In genomic region chr12:20546267-20546666, GRCh38 we compare ENCODE assay signal across 18 cellular contexts.
DNase-seq lines count a peak whose midpoint lies in the region; ATAC-seq and TF ChIP-seq lines count a peak whose summit lies in the region.
"Had no signal": no experiment of that assay in that cellular context is flagged by ENCODE, and none has a peak within 500 bp of the region (broad histone marks: within the 10 kb centered on the region; RNA-seq: fewer than 3 reads in every experiment).

No MANE protein-coding gene starts in this region.

- 65% methylated on average over 4 of the region's 4 CpGs for WGBS in SK-N-SH (ENCODE audit: low lambda C conversion rate)
- 69 to 70% methylated on average over 4 of the region's 4 CpGs for WGBS in sigmoid colon, 2 donors

- peaks cover 17% of the 10 kb centered on the region for H3F3A ChIP-seq in SK-N-SH (replicated peaks; ENCODE audit: insufficient read depth)

- H3K9me2 ChIP-seq in SK-N-SH = no peaks in the 10 kb centered on the region

- no peak overlapping the region for H3K4me3 Mint-ChIP-seq in nephron
- no peak overlapping the region for H3K4me3 Mint-ChIP-seq in natural killer cell
- H3K4me3 Mint-ChIP-seq: CD4-positive, alpha-beta memory T cell; HFFc6 had no signal

- peaks cover 15 to 26% of the 10 kb centered on the region in 2 experiments; a peak in 3 of 4 replicates for H3K4me1 ChIP-seq in SK-N-SH (ENCODE audit: control insufficient read depth in 1 of 2, insufficient read depth in 2 of 2, low read depth in 1 of 2, low read length in 1 of 2)
- peaks cover 0 to 40% (median 28%) of the 10 kb centered on the region in 4 donors for H3K4me1 ChIP-seq in sigmoid colon
- H3K4me1 ChIP-seq: HAP-1 had no signal

- H3K4me3 ChIP-seq in SK-N-SH (ENCODE audit: low read depth in 2 of 2, low read length in 1 of 2) (no peak overlapping the region), sigmoid colon (no peak overlapping the region)
- H3K4me3 ChIP-seq: HAP-1 had no signal

- no peaks in the 10 kb centered on the region for H3K27me3 ChIP-seq in SK-N-SH (ENCODE audit: insufficient read depth)
- no peaks in the 10 kb centered on the region for H3K27me3 ChIP-seq in sigmoid colon

- TF ChIP-seq RAD21 in SK-N-SH (IDR thresholded peaks at IDR 0.05; ENCODE audit: low read length) = no peak

- H3K36me3 Mint-ChIP-seq in nephron (ENCODE audit: low read depth) (no peaks in the 10 kb centered on the region), natural killer cell (no peaks in the 10 kb centered on the region)
- H3K36me3 Mint-ChIP-seq: CD4-positive, alpha-beta memory T cell had no signal

- H3K4me1 Mint-ChIP-seq in nephron (peaks cover 39% of the 10 kb centered on the region), natural killer cell (no peaks in the 10 kb centered on the region)
- H3K4me1 Mint-ChIP-seq: CD4-positive, alpha-beta memory T cell had no signal

- no peaks in the 10 kb centered on the region for H4K20me1 ChIP-seq in SK-N-SH (ENCODE audit: insufficient read depth)

- TF ChIP-seq EP300 in SK-N-SH (IDR thresholded peaks at IDR 0.05; ENCODE audit: borderline replicate concordance in 1 of 2, low read depth in 1 of 2, low read length in 1 of 2) = no peak
- TF ChIP-seq EP300 in sigmoid colon (IDR thresholded peaks at IDR 0.05) = no peak

- no peak overlapping the region for H2AFZ ChIP-seq in SK-N-SH (ENCODE audit: low read depth)

- peaks cover under 1% of the 10 kb centered on the region for H3K9me3 Mint-ChIP-seq in nephron
- H3K9me3 Mint-ChIP-seq in natural killer cell = no peaks in the 10 kb centered on the region
- H3K9me3 Mint-ChIP-seq: CD4-positive, alpha-beta memory T cell; HFFc6 had no signal

- no peak overlapping the region for H3K4me2 ChIP-seq in SK-N-SH

- no peak overlapping the region for H3K9ac ChIP-seq in SK-N-SH

- H3K36me3 ChIP-seq in SK-N-SH (replicated peaks in 1 of 2; ENCODE audit: control insufficient read depth in 1 of 2, insufficient read depth in 2 of 2, low read length in 1 of 2) (no peaks in the 10 kb centered on the region), sigmoid colon (no peaks in the 10 kb centered on the region)
- H3K36me3 ChIP-seq: HAP-1 had no signal

- no peak for ATAC-seq in SK-N-SH treated with all-trans-retinoic acid at 6 μM for 48 hours
- ATAC-seq in natural killer cell = no peak
- ATAC-seq in GM18520 (IDR thresholded peaks at IDR 0.05; ENCODE audit: unreplicated experiment) = no peak

- DNase-seq in SK-N-SH (no peak), sigmoid colon (no peak), natural killer cell (no peak)
- DNase-seq: 8988T; C1 segment of cervical spinal cord; Calu3; CD4-positive, alpha-beta memory T cell; COR-L47; DMS53; DMS79 treated with DMSO at 0.1 percent for 48 hours; GF-D8; GOT3; HFFc6 had no signal

- CTCF ChIA-PET in SK-N-SH (lab: Yijun Ruan, JAX) = interaction anchor here (0.9 to 1.7 kb wide), 5 partner anchors 10 to 86 kb away, joined by 3 to 4 read pairs (median 3); no protein-coding TSS in a partner anchor

- H3K9me3 ChIP-seq in SK-N-SH = no peaks in the 10 kb centered on the region
- no peaks in the 10 kb centered on the region for H3K9me3 ChIP-seq in sigmoid colon
- H3K9me3 ChIP-seq: HAP-1 had no signal

- intact Hi-C loops in sigmoid colon (cut with DNase I) = no loop called here
- intact Hi-C loops in natural killer cell (cut with micrococcal nuclease) = no loop called here

- H3K27ac Mint-ChIP-seq in nephron (peak overlapping the region in 2 of 3 experiments; percentile 15 to 59), natural killer cell (no peak overlapping the region)
- H3K27ac Mint-ChIP-seq: CD4-positive, alpha-beta memory T cell; HFFc6 had no signal

- H3K27ac ChIP-seq in SK-N-SH (ENCODE audit: low read depth in 2 of 2, low read length in 1 of 2) (peak overlapping the region; percentile 43 to 85; a peak in 2 of 4 replicates), 22Rv1 (peak overlapping the region; percentile 39; the same call in 1 of the 2 replicates), sigmoid colon (peak overlapping the region in 3 of 4 donors; percentile 64 to 67 (median 66))

- peaks cover 12% of the 10 kb centered on the region for H3K79me2 ChIP-seq in SK-N-SH (ENCODE audit: insufficient read depth)

- no peak for TF ChIP-seq POLR2A in sigmoid colon (IDR thresholded peaks at IDR 0.05)

- no peak for TF ChIP-seq CTCF in SK-N-SH (IDR thresholded peaks at IDR 0.05)
- TF ChIP-seq CTCF in 22Rv1 (IDR thresholded peaks at IDR 0.05) = no peak
- no peak for TF ChIP-seq CTCF in nephron (IDR thresholded peaks at IDR 0.05; ENCODE audit: unreplicated experiment in 3 of 3)
- no peak for TF ChIP-seq CTCF in sigmoid colon (IDR thresholded peaks at IDR 0.05)
- no peak for TF ChIP-seq CTCF in natural killer cell (IDR thresholded peaks at IDR 0.05)

- POLR2A ChIA-PET in SK-N-SH (lab: Yijun Ruan, JAX) = interaction anchor here (0.7 kb wide), 1 partner anchor 54 kb away, joined by 3 read pairs; no protein-coding TSS in a partner anchor

- H3K27me3 Mint-ChIP-seq in nephron (ENCODE audit: low read depth) (no peaks in the 10 kb centered on the region), natural killer cell (ENCODE audit: low read depth in 2 of 2) (no peaks in the 10 kb centered on the region)
- H3K27me3 Mint-ChIP-seq: CD4-positive, alpha-beta memory T cell had no signal

TF ChIP-seq in SK-N-SH, 30 proteins besides CTCF, POLR2A, EP300 and RAD21:
- TF ChIP-seq SIN3A (IDR thresholded peaks at IDR 0.05; ENCODE audit: borderline replicate concordance, low read depth, low read length) (no peak), FOXJ3 (CRISPR knock-in tag; IDR thresholded peaks at IDR 0.05) (no peak), SMC3 (IDR thresholded peaks at IDR 0.05; ENCODE audit: low read depth, low read length) (no peak), REST (IDR thresholded peaks at IDR 0.05; ENCODE audit: low read depth, low read length) (no peak)

TF ChIP-seq in SK-N-SH treated with all-trans-retinoic acid at 6 μM for 48 hours, 23 proteins besides CTCF, POLR2A, EP300 and RAD21:
- TF ChIP-seq RARB (CRISPR knock-in tag; IDR thresholded peaks at IDR 0.05) = no peak
- TF ChIP-seq POU6F1 (CRISPR knock-in tag; IDR thresholded peaks at IDR 0.05; ENCODE audit: borderline replicate concordance, low read depth) = no peak
- TF ChIP-seq OSR1 (CRISPR knock-in tag; IDR thresholded peaks at IDR 0.05) = no peak
- TF ChIP-seq ZNF70 (CRISPR knock-in tag; IDR thresholded peaks at IDR 0.05) = no peak
- no peak for TF ChIP-seq CREB5 (CRISPR knock-in tag; IDR thresholded peaks at IDR 0.05; ENCODE audit: low read depth)
- no peak for TF ChIP-seq TSHZ2 (CRISPR knock-in tag; IDR thresholded peaks at IDR 0.05)

Comparison
In these comparisons a context has a peak if more than half of its experiments do, and no peak if none do; other contexts are left out.
1. H3K27ac Mint-ChIP-seq: peak in nephron (2 of 3); none in natural killer cell (0 of 2).
2. Peak in every context shown above with its lines, with median percentiles within 50 percentile points of each other: H3K27ac ChIP-seq.